14 cellular contexts compared by ENCODE assay signal in genomic region chr13:95858286-95859075, GRCh38.
DNase-seq lines count a peak whose midpoint lies in the region; ATAC-seq and TF ChIP-seq lines count a peak whose summit lies in the region.
"Had no signal": no experiment of that assay in that cellular context is flagged by ENCODE, and none has a peak within 500 bp of the region (broad histone marks: within the 10 kb centered on the region; RNA-seq: fewer than 3 reads in every experiment).

No MANE protein-coding gene starts in this region.

- peak; percentile 15 for ATAC-seq in Right ventricle myocardium superior (ENCODE audit: poor library complexity)
- no peak for ATAC-seq in left cardiac atrium
- ATAC-seq in HG03442 (IDR thresholded peaks at IDR 0.05; ENCODE audit: unreplicated experiment): no peak
- ATAC-seq in left lobe of liver: no peak
- ATAC-seq: HCT116 had no signal

- H3K27me3 ChIP-seq in adipocyte (replicated peaks; ENCODE audit: control insufficient read depth, insufficient read depth, low read length): no peaks in the 10 kb centered on the region
- no peaks in the 10 kb centered on the region for H3K27me3 ChIP-seq in ascending aorta
- H3K27me3 ChIP-seq: neural progenitor cell had no signal

- H3K27ac ChIP-seq in ascending aorta: no peak overlapping the region
- H3K27ac ChIP-seq: neural progenitor cell had no signal

- intact Hi-C loops in Right ventricle myocardium superior (cut with DNase I): no loop called here
- intact Hi-C loops in left cardiac atrium (cut with DNase I): no loop called here
- intact Hi-C loops in ascending aorta (cut with DNase I): no loop called here

- no peak overlapping the region for H3K9ac ChIP-seq in adipocyte (ENCODE audit: low read length)
- H3K9ac ChIP-seq: neural progenitor cell had no signal

- H3K4me1 ChIP-seq in adipocyte (ENCODE audit: control insufficient read depth, insufficient read depth, low read length): no peaks in the 10 kb centered on the region
- H3K4me1 ChIP-seq in ascending aorta: no peaks in the 10 kb centered on the region
- H3K4me1 ChIP-seq: neural progenitor cell had no signal

- no peak for TF ChIP-seq CTCF in foreskin fibroblast (IDR thresholded peaks at IDR 0.05; ENCODE audit: low read depth, low read length)
- TF ChIP-seq CTCF in ascending aorta (IDR thresholded peaks at IDR 0.05): no peak

- no peak for DNase-seq in Right ventricle myocardium superior
- no peak for DNase-seq in left cardiac atrium
- peak; percentile 45 for DNase-seq in adipocyte (ENCODE audit: low read depth)
- peak; percentile 13 to 31 for DNase-seq in foreskin fibroblast
- no peak for DNase-seq in GF-D8 (lab: John Stamatoyannopoulos, UW)
- no peak for DNase-seq in left lobe of liver (ENCODE audit: low spot score)
- no peak for DNase-seq in ascending aorta (ENCODE audit: low spot score in 2 of 2)
- DNase-seq: activated CD4-positive, alpha-beta T cell treated with anti-CD3 and anti-CD28 coated beads, Interleukin-2, amount 50 U/mL, for 48 hours; activated gamma-delta T cell; NCI-H2029; stimulated activated CD4-positive, alpha-beta T cell treated with anti-CD3 and anti-CD28 coated beads, Interleukin-12 subunit alpha, Interleukin-12 subunit beta, amount 100 ng/mL, for 4 hours had no signal

- peaks cover 15% of the 10 kb centered on the region for H3K36me3 ChIP-seq in adipocyte (ENCODE audit: control insufficient read depth, insufficient read depth, low read length, severe bottlenecking)
- H3K36me3 ChIP-seq in ascending aorta: peaks cover 0 to 17% of the 10 kb centered on the region in 2 donors

- no peak overlapping the region for H3K4me3 ChIP-seq in adipocyte (ENCODE audit: low read length)
- no peak overlapping the region for H3K4me3 ChIP-seq in foreskin fibroblast (ENCODE audit: low read depth in 1 of 2, low read length in 2 of 2)
- no peak overlapping the region for H3K4me3 ChIP-seq in ascending aorta
- H3K4me3 ChIP-seq: neural progenitor cell had no signal

- no peaks in the 10 kb centered on the region for H3K9me3 ChIP-seq in adipocyte (ENCODE audit: control insufficient read depth, low read length)
- H3K9me3 ChIP-seq in ascending aorta: no peaks in the 10 kb centered on the region

Comparison
In these comparisons a context has a peak if more than half of its experiments do, and no peak if none do; other contexts are left out.
1. DNase-seq: peak in adipocyte (single experiment) and foreskin fibroblast (2 of 2); none in Right ventricle myocardium superior (single experiment), left cardiac atrium (single experiment), GF-D8 (single experiment), left lobe of liver (single experiment) and ascending aorta (0 of 2).